Comparison of ENCODE assay signal across 35 cellular contexts in the genomic region with DNA sequence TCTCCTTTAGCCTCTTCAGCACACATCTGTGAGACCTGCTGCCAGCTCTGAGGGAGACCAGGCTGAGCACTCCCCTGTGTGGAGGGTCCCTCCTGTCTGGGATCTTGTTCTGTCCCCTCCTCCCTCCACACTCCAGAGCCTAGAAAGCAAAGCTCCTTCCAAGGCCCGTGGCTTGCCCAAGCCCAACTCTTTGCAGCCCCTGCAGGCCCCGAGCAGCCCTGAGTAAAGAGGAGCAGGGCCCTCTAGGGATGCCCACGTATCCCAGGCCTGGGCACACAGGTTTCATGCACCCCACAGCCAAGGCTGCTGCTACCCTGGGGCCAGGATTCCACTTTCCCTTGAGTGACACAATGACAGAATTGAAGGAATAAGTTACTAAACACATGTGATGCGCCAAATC. TPM values are rescaled to one million over a fixed set of nuclear protein-coding genes. Genes with fewer than 3 reads are reported as not detected.
DNase-seq lines count a peak whose midpoint lies in the region; ATAC-seq and TF ChIP-seq lines count a peak whose summit lies in the region.
"Had no signal": no experiment of that assay in that cellular context is flagged by ENCODE, and none has a peak within 500 bp of the region (broad histone marks: within the 10 kb centered on the region; RNA-seq: fewer than 3 reads in every experiment).

No MANE protein-coding gene starts in this region.

- no peak for TF ChIP-seq CTCF in gastrocnemius medialis (IDR thresholded peaks at IDR 0.05 in 4 of 5, conservative IDR thresholded peaks at IDR 0.05 in 1 of 5)

- no peaks in the 10 kb centered on the region for H3K36me3 Mint-ChIP-seq in activated naive CD4-positive, alpha-beta T cell treated with anti-CD3 and anti-CD28 coated beads for 36 hours (ENCODE audit: low read depth)
- H3K36me3 Mint-ChIP-seq: activated naive CD4-positive, alpha-beta T cell treated with anti-CD3 and anti-CD28 coated beads, Interleukin-2, amount 50 U/mL, for 72 hours; natural killer cell had no signal

- intact Hi-C loops in gastrocnemius medialis (cut with DNase I; ENCODE audit: low total_unique reads) = no loop called here
- intact Hi-C loops in activated naive CD4-positive, alpha-beta T cell treated with anti-CD3 and anti-CD28 coated beads for 36 hours (cut with micrococcal nuclease) = no loop called here

- peaks cover 35 to 61% of the 10 kb centered on the region in 2 donors for H3K4me1 ChIP-seq in gastrocnemius medialis
- H3K4me1 ChIP-seq: SJCRH30 had no signal

- no peaks in the 10 kb centered on the region for H3K27me3 ChIP-seq in gastrocnemius medialis

- no peak overlapping the region for H3K27ac Mint-ChIP-seq in activated naive CD4-positive, alpha-beta T cell treated with anti-CD3 and anti-CD28 coated beads for 36 hours
- H3K27ac Mint-ChIP-seq: activated naive CD4-positive, alpha-beta T cell treated with anti-CD3 and anti-CD28 coated beads, Interleukin-2, amount 50 U/mL, for 72 hours; effector memory CD8-positive, alpha-beta T cell; natural killer cell had no signal

- H3K4me3 Mint-ChIP-seq in activated naive CD4-positive, alpha-beta T cell treated with anti-CD3 and anti-CD28 coated beads for 36 hours = no peak overlapping the region
- H3K4me3 Mint-ChIP-seq: effector memory CD8-positive, alpha-beta T cell; natural killer cell had no signal

- no peaks in the 10 kb centered on the region for H3K9me3 ChIP-seq in gastrocnemius medialis
- H3K9me3 ChIP-seq: mucosa of descending colon, SJCRH30 had no signal

- H3K27me3 Mint-ChIP-seq in activated naive CD4-positive, alpha-beta T cell treated with anti-CD3 and anti-CD28 coated beads for 36 hours (ENCODE audit: low read depth) = peaks cover 13% of the 10 kb centered on the region

- in situ Hi-C loops in gastrocnemius medialis (cut with MboI; ENCODE audit: low sequenced_read_pairs in 4 of 4) = no loop called here

- ATAC-seq in esophagus mucosa (peak; percentile 25), gastrocnemius medialis (no peak), GM18909 (IDR thresholded peaks at IDR 0.05; ENCODE audit: poor library complexity, unreplicated experiment) (no peak)
- ATAC-seq in stimulated activated naive CD8-positive, alpha-beta T cell treated with anti-CD3 and anti-CD28 coated beads, Interleukin-15, Interleukin-2, amounts not matched to agents 100 U/mL and 50 U/mL, for 24 hours = no peak
- ATAC-seq: activated naive CD4-positive, alpha-beta T cell treated with anti-CD3 and anti-CD28 coated beads, Interleukin-2, amount 50 U/mL, for 72 hours; effector memory CD8-positive, alpha-beta T cell; mucosa of descending colon had no signal

- DNase-seq in DMS 273 (lab: John Stamatoyannopoulos, UW; ENCODE audit: unreplicated experiment) (peak; percentile 53), DMS 273 treated with DMSO at 0.1 percent for 48 hours (lab: John Stamatoyannopoulos, UW) (no peak), NCI-H524 treated with DMSO at 0.1 percent for 48 hours (lab: John Stamatoyannopoulos, UW) (peak; percentile 22), gastrocnemius medialis (no peak)
- no peak for DNase-seq in activated naive CD4-positive, alpha-beta T cell treated with anti-CD3 and anti-CD28 coated beads for 36 hours
- no peak for DNase-seq in stimulated activated naive CD8-positive, alpha-beta T cell treated with anti-CD3 and anti-CD28 coated beads, Interleukin-15, Interleukin-2, amounts not matched to agents 100 U/mL and 50 U/mL, for 24 hours
- DNase-seq: 8988T; activated CD4-positive, alpha-beta T cell treated with anti-CD3 and anti-CD28 coated beads for 48 hours; activated CD8-positive, alpha-beta memory T cell treated with anti-CD3 and anti-CD28 coated beads for 24 hours; activated T-cell treated with anti-CD3 and anti-CD28 coated beads for 4 hours; amygdala; C1 segment of cervical spinal cord; COR-L47; effector memory CD8-positive, alpha-beta T cell; erythroblast; KG1; mucosa of descending colon; natural killer cell; NCI-H1105 treated with DMSO at 0.1 percent for 48 hours; NCI-H1930; NCI-H2227 treated with DMSO at 0.1 percent for 48 hours; NCI-H748 treated with DMSO at 0.1 percent for 48 hours; SJCRH30; stimulated activated CD4-positive, alpha-beta T cell treated with anti-CD3 and anti-CD28 coated beads, Interleukin-4, amount 100 ng/mL, for 1 hour; SW 1271; trophoblast cell had no signal

- H3K4me3 ChIP-seq in gastrocnemius medialis = no peak overlapping the region
- H3K4me3 ChIP-seq: coronary artery, lung, mucosa of descending colon, SJCRH30 had no signal

- no peaks in the 10 kb centered on the region for H3K9me3 Mint-ChIP-seq in activated naive CD4-positive, alpha-beta T cell treated with anti-CD3 and anti-CD28 coated beads for 36 hours
- H3K9me3 Mint-ChIP-seq: activated naive CD4-positive, alpha-beta T cell treated with anti-CD3 and anti-CD28 coated beads, Interleukin-2, amount 50 U/mL, for 72 hours; natural killer cell had no signal

- TF ChIP-seq POLR2A in gastrocnemius medialis (IDR thresholded peaks at IDR 0.05) = no peak

- CTCF ChIA-PET in activated naive CD4-positive, alpha-beta T cell treated with anti-CD3 and anti-CD28 coated beads for 36 hours (lab: Charles Lee) = interaction anchor here (0.6 to 1.0 kb wide), 2 partner anchors 130 to 1551 kb away, joined by 3 to 6 read pairs; no protein-coding TSS in a partner anchor

- H3K36me3 ChIP-seq in gastrocnemius medialis = no peaks in the 10 kb centered on the region
- H3K36me3 ChIP-seq: SJCRH30 had no signal

- H3K4me1 Mint-ChIP-seq in activated naive CD4-positive, alpha-beta T cell treated with anti-CD3 and anti-CD28 coated beads for 36 hours (ENCODE audit: low read depth) = no peaks in the 10 kb centered on the region
- H3K4me1 Mint-ChIP-seq: natural killer cell had no signal

- peak overlapping the region; percentile 31 to 42 (median 34) for H3K27ac ChIP-seq in gastrocnemius medialis
- H3K27ac ChIP-seq: coronary artery, SJCRH30 had no signal

RNA-seq across cellular contexts. Expression of a gene that starts 24.0 kb away (rescaled TPM):
- total RNA-seq in esophagus mucosa (10.4 TPM), gastrocnemius medialis (100 to 1,000 TPM in 2 of 4 donors, 10 to 100 TPM in 2; 82.1 to 170 (median 124) TPM)
- not detected for total RNA-seq in activated naive CD4-positive, alpha-beta T cell treated with anti-CD3 and anti-CD28 coated beads for 36 hours
- total RNA-seq: activated naive CD4-positive, alpha-beta T cell treated with anti-CD3 and anti-CD28 coated beads, Interleukin-2, amount 50 U/mL, for 72 hours; fibroblast of villous mesenchyme; G401; natural killer cell; pulmonary artery endothelial cell; RPMI7951 had no signal

Comparison
In these comparisons a context has a peak if more than half of its experiments do, and no peak if none do; other contexts are left out.
1. DNase-seq: peak in DMS 273 (single experiment) and NCI-H524 treated with DMSO at 0.1 percent for 48 hours (single experiment); none in DMS 273 treated with DMSO at 0.1 percent for 48 hours (single experiment), gastrocnemius medialis (0 of 2), activated naive CD4-positive, alpha-beta T cell treated with anti-CD3 and anti-CD28 coated beads for 36 hours (single experiment) and stimulated activated naive CD8-positive, alpha-beta T cell treated with anti-CD3 and anti-CD28 coated beads, Interleukin-15, Interleukin-2, amounts not matched to agents 100 U/mL and 50 U/mL, for 24 hours (single experiment).
2. RNA of a gene that starts 24.0 kb away (total RNA-seq): 82.1 to 170 TPM in gastrocnemius medialis and 10.4 TPM in esophagus mucosa (single experiment); not detected in activated naive CD4-positive, alpha-beta T cell treated with anti-CD3 and anti-CD28 coated beads for 36 hours; every median in the first group is over 10 times any median in the second.